In the genomic region with DNA sequence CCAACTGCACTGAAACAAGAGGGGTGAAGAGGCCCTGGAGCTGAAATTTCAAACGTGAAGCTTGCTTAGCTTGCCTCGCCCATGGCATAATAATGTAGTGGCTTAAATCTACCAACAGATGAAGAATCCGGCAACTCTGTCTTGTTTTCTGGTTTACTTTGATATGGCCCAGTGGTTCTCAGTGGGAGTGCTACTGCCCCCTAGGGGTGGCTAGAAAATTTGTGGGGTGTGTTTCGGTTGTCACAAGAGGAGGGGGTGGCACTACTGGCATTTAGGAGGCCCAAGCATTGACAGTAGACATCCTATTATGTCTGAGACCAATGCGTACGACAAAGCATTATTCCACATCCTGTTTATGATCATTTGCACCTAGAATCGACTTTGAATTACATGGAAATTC, we compare ENCODE assay signal across 13 cellular contexts. TPM values are rescaled to one million over a fixed set of nuclear protein-coding genes. Genes with fewer than 3 reads are reported as not detected.
A peak's percentile ranks its signal among the peaks of the same experiment; 100 is the strongest.
DNase-seq lines count a peak whose midpoint lies in the region; ATAC-seq and TF ChIP-seq lines count a peak whose summit lies in the region.
"Had no signal": no experiment of that assay in that cellular context is flagged by ENCODE, and none has a peak within 500 bp of the region (broad histone marks: within the 10 kb centered on the region; RNA-seq: fewer than 3 reads in every experiment).

No MANE protein-coding gene starts in this region.

- H4K20me1 ChIP-seq in DOHH2 (ENCODE audit: control insufficient read depth, insufficient read depth, low read depth, low read length), result no peaks in the 10 kb centered on the region

- H3K4me1 ChIP-seq in DOHH2 (ENCODE audit: control insufficient read depth, low read length), result no peaks in the 10 kb centered on the region
- H3K4me1 ChIP-seq: vagina had no signal

- H3F3A ChIP-seq in DOHH2 (ENCODE audit: control insufficient read depth, insufficient read depth), result no peaks in the 10 kb centered on the region

- H3K9me3 Mint-ChIP-seq in activated CD4-positive, alpha-beta T cell treated with anti-CD3 and anti-CD28 coated beads, Interleukin-2, amount 10 ng/mL, durations not matched to agents 24 days and 14 days, result no peaks in the 10 kb centered on the region

- no peak overlapping the region for H3K27ac Mint-ChIP-seq in activated CD4-positive, alpha-beta T cell treated with anti-CD3 and anti-CD28 coated beads, Interleukin-2, amount 10 ng/mL, durations not matched to agents 24 days and 14 days
- H3K27ac Mint-ChIP-seq: immature natural killer cell had no signal

- no peak overlapping the region for H3K27ac ChIP-seq in DOHH2 (ENCODE audit: low read depth, low read length)
- H3K27ac ChIP-seq: vagina had no signal

- peak; percentile 57 for TF ChIP-seq CTCF in DOHH2 (IDR thresholded peaks at IDR 0.05; ENCODE audit: low read depth, low read length, poor library complexity, severe bottlenecking)
- TF ChIP-seq CTCF in astrocyte of the cerebellum (IDR thresholded peaks at IDR 0.05; ENCODE audit: low read depth, low read length, missing control alignments), result peak; percentile 15

- DNase-seq in HuH-7 (ENCODE audit: low spot score) (peak; percentile 54), astrocyte of the cerebellum (ENCODE audit: low read depth) (no peak), left lobe of liver (ENCODE audit: low spot score) (no peak), NCI-H187 (lab: John Stamatoyannopoulos, UW) (no peak), middle frontal gyrus (ENCODE audit: extremely low spot score, low spot score) (no peak)
- DNase-seq in activated CD4-positive, alpha-beta T cell treated with anti-CD3 and anti-CD28 coated beads, Interleukin-2, amount 10 ng/mL, durations not matched to agents 24 days and 14 days, result no peak
- DNase-seq: immature natural killer cell, T-helper 9 cell had no signal

- no peaks in the 10 kb centered on the region for H3K9me2 ChIP-seq in DOHH2 (replicated peaks; ENCODE audit: control insufficient read depth, low read length)

- intact Hi-C loops in activated CD4-positive, alpha-beta T cell treated with anti-CD3 and anti-CD28 coated beads, Interleukin-2, amount 10 ng/mL, durations not matched to agents 24 days and 14 days (cut with micrococcal nuclease), result no loop called here

- ATAC-seq in left lobe of liver (peak; percentile 64), HG02610 (IDR thresholded peaks at IDR 0.05; ENCODE audit: unreplicated experiment) (no peak)

- H3K4me1 Mint-ChIP-seq in activated CD4-positive, alpha-beta T cell treated with anti-CD3 and anti-CD28 coated beads, Interleukin-2, amount 10 ng/mL, durations not matched to agents 24 days and 14 days, result no peaks in the 10 kb centered on the region
- H3K4me1 Mint-ChIP-seq: immature natural killer cell had no signal

- no peaks in the 10 kb centered on the region for H3K79me2 ChIP-seq in DOHH2 (ENCODE audit: control insufficient read depth, low read length)

- no peaks in the 10 kb centered on the region for H3K27me3 Mint-ChIP-seq in activated CD4-positive, alpha-beta T cell treated with anti-CD3 and anti-CD28 coated beads, Interleukin-2, amount 10 ng/mL, durations not matched to agents 24 days and 14 days

- no peak overlapping the region for H3K4me2 ChIP-seq in DOHH2 (ENCODE audit: low read length)

- no peaks in the 10 kb centered on the region for H3K36me3 ChIP-seq in DOHH2 (ENCODE audit: control insufficient read depth, low read length)
- H3K36me3 ChIP-seq: vagina had no signal

- no peaks in the 10 kb centered on the region for H3K27me3 ChIP-seq in DOHH2 (ENCODE audit: control insufficient read depth, low read length)
- H3K27me3 ChIP-seq: vagina had no signal

- H3K4me3 Mint-ChIP-seq in activated CD4-positive, alpha-beta T cell treated with anti-CD3 and anti-CD28 coated beads, Interleukin-2, amount 10 ng/mL, durations not matched to agents 24 days and 14 days, result no peak overlapping the region
- H3K4me3 Mint-ChIP-seq: immature natural killer cell had no signal

- no peaks in the 10 kb centered on the region for H3K9me3 ChIP-seq in DOHH2 (ENCODE audit: control insufficient read depth, insufficient read depth, low read length)
- H3K9me3 ChIP-seq: vagina had no signal

- no peaks in the 10 kb centered on the region for H3K36me3 Mint-ChIP-seq in activated CD4-positive, alpha-beta T cell treated with anti-CD3 and anti-CD28 coated beads, Interleukin-2, amount 10 ng/mL, durations not matched to agents 24 days and 14 days (ENCODE audit: low read depth)
- H3K36me3 Mint-ChIP-seq: immature natural killer cell had no signal

- no peak overlapping the region for H3K4me3 ChIP-seq in DOHH2 (ENCODE audit: low read length)
- no peak overlapping the region for H3K4me3 ChIP-seq in astrocyte of the cerebellum (ENCODE audit: low read depth, low read length)
- H3K4me3 ChIP-seq: vagina had no signal

- in situ Hi-C loops in astrocyte of the cerebellum (cut with HindIII; ENCODE audit: low sequenced_read_pairs), result no loop called here

RNA-seq across cellular contexts. Expression of gene C8B, which starts 51.9 kb away (rescaled TPM):
- 288 TPM for total RNA-seq in left lobe of liver
- total RNA-seq in activated CD4-positive, alpha-beta T cell treated with anti-CD3 and anti-CD28 coated beads, Interleukin-2, amount 10 ng/mL, durations not matched to agents 24 days and 14 days, result not detected in 2 replicates
- total RNA-seq: dermis microvascular lymphatic vessel endothelial cell, osteocyte, vagina had no signal

Comparison
In these comparisons a context has a peak if more than half of its experiments do, and no peak if none do; other contexts are left out.
1. RNA of gene C8B, which starts 51.9 kb away (total RNA-seq): 288 TPM in left lobe of liver (single experiment); not detected in activated CD4-positive, alpha-beta T cell treated with anti-CD3 and anti-CD28 coated beads, Interleukin-2, amount 10 ng/mL, durations not matched to agents 24 days and 14 days; every median in the first group is over 100 times any median in the second.